In the genomic region with DNA sequence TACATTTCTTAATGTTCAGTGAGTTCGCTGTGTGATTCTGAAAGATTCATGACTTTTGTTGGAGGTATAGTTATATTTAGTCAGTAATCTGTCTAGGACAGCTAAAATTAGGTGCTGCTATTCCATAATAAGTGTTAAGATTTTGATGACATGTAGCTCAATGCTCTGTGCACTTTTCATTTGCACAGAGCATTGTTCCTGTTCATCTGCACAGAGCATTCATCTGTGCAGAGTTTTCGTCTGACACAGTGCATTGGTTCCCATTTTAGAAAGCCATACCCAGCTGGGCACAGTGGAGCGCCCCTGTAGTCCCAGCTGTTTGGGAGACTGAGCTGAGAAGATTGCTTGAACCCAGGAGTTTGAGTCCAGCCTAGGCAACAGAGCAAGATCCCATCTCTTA, we compare ENCODE assay signal across 17 cellular contexts. TPM values are rescaled to one million over a fixed set of nuclear protein-coding genes. Genes with fewer than 3 reads are reported as not detected.
DNase-seq lines count a peak whose midpoint lies in the region; ATAC-seq and TF ChIP-seq lines count a peak whose summit lies in the region.
"Had no signal": no experiment of that assay in that cellular context is flagged by ENCODE, and none has a peak within 500 bp of the region (broad histone marks: within the 10 kb centered on the region; RNA-seq: fewer than 3 reads in every experiment).

No MANE protein-coding gene starts in this region.

- CTCF ChIA-PET in OCI-LY7 (lab: Charles Lee; ENCODE audit: unreplicated experiment), result no interaction called here

- peak overlapping the region; percentile 48 for H3K4me3 ChIP-seq in DOHH2 (ENCODE audit: low read length)
- no peak overlapping the region for H3K4me3 ChIP-seq in OCI-LY7 (ENCODE audit: low read depth, low read length, poor library complexity, severe bottlenecking)
- H3K4me3 ChIP-seq: A549, GM23338 had no signal

- H3K27me3 ChIP-seq in DOHH2 (ENCODE audit: control insufficient read depth, low read length), result no peaks in the 10 kb centered on the region

- H3K4me1 Mint-ChIP-seq in activated naive CD8-positive, alpha-beta T cell treated with anti-CD3 and anti-CD28 coated beads for 36 hours, result peaks cover 12% of the 10 kb centered on the region
- peaks cover 8% of the 10 kb centered on the region for H3K4me1 Mint-ChIP-seq in activated naive CD8-positive, alpha-beta T cell treated with anti-CD3 and anti-CD28 coated beads, Interleukin-2, amount 50 U/mL, for 24 hours

- H3K79me2 ChIP-seq in DOHH2 (ENCODE audit: control insufficient read depth, low read length) (no peaks in the 10 kb centered on the region), OCI-LY7 (ENCODE audit: insufficient read depth, low read depth, low read length) (no peaks in the 10 kb centered on the region)

- no peak overlapping the region for H3K4me3 Mint-ChIP-seq in activated naive CD8-positive, alpha-beta T cell treated with anti-CD3 and anti-CD28 coated beads for 36 hours
- H3K4me3 Mint-ChIP-seq in activated naive CD8-positive, alpha-beta T cell treated with anti-CD3 and anti-CD28 coated beads, Interleukin-2, amount 50 U/mL, for 24 hours, result no peak overlapping the region
- H3K4me3 Mint-ChIP-seq: CD4-positive, alpha-beta T cell; GM23338 had no signal

- H3K4me2 ChIP-seq in DOHH2 (ENCODE audit: low read length), result peak overlapping the region; percentile 68
- H3K4me2 ChIP-seq in OCI-LY7 (ENCODE audit: low read length), result 0 out of 2 replicates have a peak overlapping the region, but pooled peaks have one; percentile 23
- H3K4me2 ChIP-seq: A549, GM23338 had no signal

- POLR2A ChIA-PET in OCI-LY7 (lab: Charles Lee), result no interaction called here

- peaks cover 11% of the 10 kb centered on the region for H3K36me3 Mint-ChIP-seq in activated naive CD8-positive, alpha-beta T cell treated with anti-CD3 and anti-CD28 coated beads for 36 hours
- peaks cover 25% of the 10 kb centered on the region for H3K36me3 Mint-ChIP-seq in activated naive CD8-positive, alpha-beta T cell treated with anti-CD3 and anti-CD28 coated beads, Interleukin-2, amount 50 U/mL, for 24 hours (ENCODE audit: low read depth)

- no peak overlapping the region for H2AFZ ChIP-seq in OCI-LY7 (ENCODE audit: low read length)
- H2AFZ ChIP-seq: GM23338 had no signal

- H3K27ac ChIP-seq in DOHH2 (ENCODE audit: low read depth, low read length) (peak overlapping the region; percentile 54), OCI-LY7 (ENCODE audit: low read depth, low read length, poor library complexity, severe bottlenecking) (no peak overlapping the region)
- H3K27ac ChIP-seq: 22Rv1, A549, C4-2B, HL-60 had no signal

- no peaks in the 10 kb centered on the region for H3K27me3 Mint-ChIP-seq in activated naive CD8-positive, alpha-beta T cell treated with anti-CD3 and anti-CD28 coated beads for 36 hours
- H3K27me3 Mint-ChIP-seq in activated naive CD8-positive, alpha-beta T cell treated with anti-CD3 and anti-CD28 coated beads, Interleukin-2, amount 50 U/mL, for 24 hours, result no peaks in the 10 kb centered on the region
- H3K27me3 Mint-ChIP-seq: CD4-positive, alpha-beta T cell had no signal

- intact Hi-C loops in OCI-LY7 (cut with micrococcal nuclease; ENCODE audit: unreplicated experiment) (no loop called here), left ventricle myocardium superior (cut with micrococcal nuclease) (loop anchor here (10.0 kb wide), 1 partner anchor 113 kb away; no protein-coding TSS in a partner anchor)

- H3F3A ChIP-seq in DOHH2 (ENCODE audit: control insufficient read depth, insufficient read depth), result peaks cover 11% of the 10 kb centered on the region

- DNase-seq in activated naive CD8-positive, alpha-beta T cell treated with anti-CD3 and anti-CD28 coated beads for 36 hours, result no peak
- DNase-seq in activated naive CD8-positive, alpha-beta T cell treated with anti-CD3 and anti-CD28 coated beads, Interleukin-2, amount 50 U/mL, for 24 hours, result no peak
- no peak for DNase-seq in OCI-LY7 (ENCODE audit: low spot score)
- DNase-seq in left ventricle myocardium superior, result no peak
- no peak for DNase-seq in NCI-H2081 (lab: John Stamatoyannopoulos, UW)
- no peak for DNase-seq in stimulated activated CD4-positive, alpha-beta T cell treated with anti-CD3 and anti-CD28 coated beads, Interleukin-4, amount 100 ng/mL, for 24 hours
- DNase-seq: AML-193; Caco-2; CD4-positive, alpha-beta T cell; GDM1 had no signal

- no peak for ATAC-seq in activated naive CD8-positive, alpha-beta T cell treated with anti-CD3 and anti-CD28 coated beads, Interleukin-2, amount 50 U/mL, for 24 hours
- ATAC-seq in left ventricle myocardium superior (peak; percentile 54), HG03460 (IDR thresholded peaks at IDR 0.05; ENCODE audit: unreplicated experiment) (no peak)
- ATAC-seq: A549, GM23338 had no signal

- H3K9me2 ChIP-seq in DOHH2 (replicated peaks; ENCODE audit: control insufficient read depth, low read length) (no peaks in the 10 kb centered on the region), OCI-LY7 (ENCODE audit: insufficient read depth, low read length) (no peaks in the 10 kb centered on the region)

- H4K20me1 ChIP-seq in DOHH2 (ENCODE audit: control insufficient read depth, insufficient read depth, low read depth, low read length), result no peaks in the 10 kb centered on the region
- no peaks in the 10 kb centered on the region for H4K20me1 ChIP-seq in OCI-LY7 (ENCODE audit: insufficient read depth, low read length)

- TF ChIP-seq CTCF in DOHH2 (IDR thresholded peaks at IDR 0.05; ENCODE audit: low read depth, low read length, poor library complexity, severe bottlenecking) (no peak), OCI-LY7 (conservative IDR thresholded peaks at IDR 0.05; ENCODE audit: low read length) (no peak)

- no TSS peak for BruUV-seq in OCI-LY7 (replicated peaks; lab: Mats Ljungman, UMichigan)

- no peaks in the 10 kb centered on the region for H3K9me3 Mint-ChIP-seq in activated naive CD8-positive, alpha-beta T cell treated with anti-CD3 and anti-CD28 coated beads for 36 hours
- no peaks in the 10 kb centered on the region for H3K9me3 Mint-ChIP-seq in activated naive CD8-positive, alpha-beta T cell treated with anti-CD3 and anti-CD28 coated beads, Interleukin-2, amount 50 U/mL, for 24 hours
- H3K9me3 Mint-ChIP-seq: CD4-positive, alpha-beta T cell; GM23338 had no signal

- H3K4me1 ChIP-seq in DOHH2 (ENCODE audit: control insufficient read depth, low read length), result peaks cover 43% of the 10 kb centered on the region
- peaks cover 10% of the 10 kb centered on the region for H3K4me1 ChIP-seq in OCI-LY7 (ENCODE audit: insufficient read depth, low read length, poor library complexity, severe bottlenecking)

- H3K27ac Mint-ChIP-seq in activated naive CD8-positive, alpha-beta T cell treated with anti-CD3 and anti-CD28 coated beads for 36 hours, result peak overlapping the region; percentile 40
- H3K27ac Mint-ChIP-seq in activated naive CD8-positive, alpha-beta T cell treated with anti-CD3 and anti-CD28 coated beads, Interleukin-2, amount 50 U/mL, for 24 hours, result no peak overlapping the region
- H3K27ac Mint-ChIP-seq: GM23338 had no signal

- peaks cover 38% of the 10 kb centered on the region for H3K36me3 ChIP-seq in DOHH2 (ENCODE audit: control insufficient read depth, low read length)
- peaks cover 46% of the 10 kb centered on the region for H3K36me3 ChIP-seq in OCI-LY7 (ENCODE audit: insufficient read depth, low read length)

- peaks cover 7% of the 10 kb centered on the region; the same call in 1 of the 2 replicates for H3K9me3 ChIP-seq in DOHH2 (ENCODE audit: control insufficient read depth, insufficient read depth, low read length)
- no peaks in the 10 kb centered on the region for H3K9me3 ChIP-seq in OCI-LY7 (ENCODE audit: low read length)
- H3K9me3 ChIP-seq: A549, Caco-2 had no signal

RNA-seq across cellular contexts. Expression of a gene that starts 8.6 kb away (rescaled TPM):
- total RNA-seq in activated naive CD8-positive, alpha-beta T cell treated with anti-CD3 and anti-CD28 coated beads for 36 hours, result 10 to 100 TPM; 10.3 to 11.2 TPM
- 8.9 and 15.1 TPM in 2 replicates for total RNA-seq in OCI-LY7 (2014; rRNA removed; shearing (Covaris generic))
- total RNA-seq in OCI-LY7 (2022), result 19.0 and 24.5 TPM in 2 replicates
- 20.5 TPM for total RNA-seq in left ventricle myocardium superior

RNA-seq across cellular contexts. Expression of a gene that starts 53.4 kb away (rescaled TPM):
- 100 to 1,000 TPM; 116 to 133 TPM for total RNA-seq in activated naive CD8-positive, alpha-beta T cell treated with anti-CD3 and anti-CD28 coated beads for 36 hours
- total RNA-seq in OCI-LY7 (2014; rRNA removed; shearing (Covaris generic)), result 30.5 and 39.2 TPM in 2 replicates
- total RNA-seq in OCI-LY7 (2022), result 171 and 176 TPM in 2 replicates
- total RNA-seq in left ventricle myocardium superior, result 46.3 TPM
